Comparison of ENCODE assay signal across 15 cellular contexts in genomic region chr9:116280529-116280928, GRCh38.
"Had no signal": no experiment of that assay in that cellular context is flagged by ENCODE, and none has a peak within 500 bp of the region (broad histone marks: within the 10 kb centered on the region; RNA-seq: fewer than 3 reads in every experiment).

No MANE protein-coding gene starts in this region.

- H3K4me3 Mint-ChIP-seq: activated CD8-positive, alpha-beta T cell treated with anti-CD3 and anti-CD28 coated beads for 36 hours; activated naive CD8-positive, alpha-beta T cell treated with anti-CD3 and anti-CD28 coated beads, Interleukin-2, amount 10 ng/mL, durations not matched to agents 7 days and 5 days; central memory CD8-positive, alpha-beta T cell; immature natural killer cell; nephron; stimulated activated naive CD8-positive, alpha-beta T cell treated with anti-CD3 and anti-CD28 coated beads, Interleukin-15, Interleukin-2, amounts not matched to agents 100 ng/mL and 50 ng/mL, for 24 hours; T-cell had no signal

- H3K27ac ChIP-seq: ovary, testis, VCaP had no signal

- ATAC-seq: activated CD8-positive, alpha-beta T cell treated with anti-CD3 and anti-CD28 coated beads for 36 hours; T-cell had no signal

- H3K27me3 ChIP-seq: ovary, testis had no signal

- H3K9me3 ChIP-seq: ovary, testis had no signal

- DNase-seq: activated CD8-positive, alpha-beta memory T cell treated with anti-CD3 and anti-CD28 coated beads, Interleukin-2, amount 50 U/mL, for 48 hours; activated CD8-positive, alpha-beta T cell treated with anti-CD3 and anti-CD28 coated beads for 36 hours; activated naive CD8-positive, alpha-beta T cell treated with anti-CD3 and anti-CD28 coated beads, Interleukin-2, amount 10 ng/mL, durations not matched to agents 7 days and 5 days; effector memory CD4-positive, alpha-beta T cell; immature natural killer cell; ovary; stimulated activated CD4-positive, alpha-beta T cell treated with anti-CD3 and anti-CD28 coated beads, Interleukin-4, amount 100 ng/mL, for 1 hour; stimulated activated CD8-positive, alpha-beta memory T cell treated with anti-CD3 and anti-CD28 coated beads, Interleukin-4, amount 100 ng/mL, for 48 hours; T-cell; T1000; testis had no signal

- H3K4me1 Mint-ChIP-seq: activated naive CD8-positive, alpha-beta T cell treated with anti-CD3 and anti-CD28 coated beads, Interleukin-2, amount 10 ng/mL, durations not matched to agents 7 days and 5 days; central memory CD8-positive, alpha-beta T cell; immature natural killer cell; T-cell had no signal

- H3K36me3 ChIP-seq: ovary had no signal

- H3K36me3 Mint-ChIP-seq: activated naive CD8-positive, alpha-beta T cell treated with anti-CD3 and anti-CD28 coated beads, Interleukin-2, amount 10 ng/mL, durations not matched to agents 7 days and 5 days; immature natural killer cell; T-cell had no signal

- H3K9me3 Mint-ChIP-seq: activated CD8-positive, alpha-beta T cell treated with anti-CD3 and anti-CD28 coated beads for 36 hours; central memory CD8-positive, alpha-beta T cell; nephron had no signal

- H3K27me3 Mint-ChIP-seq: activated naive CD8-positive, alpha-beta T cell treated with anti-CD3 and anti-CD28 coated beads, Interleukin-2, amount 10 ng/mL, durations not matched to agents 7 days and 5 days; central memory CD8-positive, alpha-beta T cell had no signal

- H3K4me3 ChIP-seq: ovary, testis had no signal

- H3K27ac Mint-ChIP-seq: activated CD8-positive, alpha-beta T cell treated with anti-CD3 and anti-CD28 coated beads for 36 hours; activated naive CD8-positive, alpha-beta T cell treated with anti-CD3 and anti-CD28 coated beads, Interleukin-2, amount 10 ng/mL, durations not matched to agents 7 days and 5 days; immature natural killer cell; stimulated activated naive CD8-positive, alpha-beta T cell treated with anti-CD3 and anti-CD28 coated beads, Interleukin-15, Interleukin-2, amounts not matched to agents 100 ng/mL and 50 ng/mL, for 24 hours; T-cell had no signal

- H3K4me1 ChIP-seq: testis had no signal
